ENCODE assay signal across 1 cellular context in the genomic region with DNA sequence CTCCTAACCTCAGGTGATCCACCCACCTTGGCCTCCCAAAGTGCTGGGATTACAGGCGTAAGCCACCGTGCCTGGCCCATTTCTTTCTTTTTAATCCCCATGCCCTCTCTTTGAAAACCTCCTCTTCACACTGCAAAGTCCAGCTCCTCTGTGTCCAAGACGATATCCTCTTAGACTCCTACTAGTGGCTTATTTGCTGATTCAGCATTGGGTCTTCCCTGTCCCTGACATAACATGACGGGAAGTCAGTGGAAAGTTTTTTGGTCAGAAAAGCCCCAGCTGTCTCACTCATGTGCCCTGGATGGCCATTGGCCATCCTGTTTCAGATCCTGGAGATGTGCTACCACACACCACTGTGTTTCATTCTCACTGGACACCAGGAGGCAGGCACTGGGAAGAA.
TF ChIP-seq lines count a peak whose summit lies in the region.

No MANE protein-coding gene starts in this region.

TF ChIP-seq in HepG2, 621 proteins besides CTCF, POLR2A, EP300 and RAD21 (continued from another document):
- TF ChIP-seq ZNF331 (CRISPR knock-in tag; IDR thresholded peaks at IDR 0.05) (no peak), ZNF577 (CRISPR knock-in tag; IDR thresholded peaks at IDR 0.05; ENCODE audit: borderline replicate concordance, low read depth) (no peak), FOSL1 (CRISPR knock-in tag; IDR thresholded peaks at IDR 0.05; ENCODE audit: borderline replicate concordance) (no peak), ZNF383 (CRISPR knock-in tag; IDR thresholded peaks at IDR 0.05; ENCODE audit: borderline replicate concordance) (no peak)
- TF ChIP-seq, protein P1, sequence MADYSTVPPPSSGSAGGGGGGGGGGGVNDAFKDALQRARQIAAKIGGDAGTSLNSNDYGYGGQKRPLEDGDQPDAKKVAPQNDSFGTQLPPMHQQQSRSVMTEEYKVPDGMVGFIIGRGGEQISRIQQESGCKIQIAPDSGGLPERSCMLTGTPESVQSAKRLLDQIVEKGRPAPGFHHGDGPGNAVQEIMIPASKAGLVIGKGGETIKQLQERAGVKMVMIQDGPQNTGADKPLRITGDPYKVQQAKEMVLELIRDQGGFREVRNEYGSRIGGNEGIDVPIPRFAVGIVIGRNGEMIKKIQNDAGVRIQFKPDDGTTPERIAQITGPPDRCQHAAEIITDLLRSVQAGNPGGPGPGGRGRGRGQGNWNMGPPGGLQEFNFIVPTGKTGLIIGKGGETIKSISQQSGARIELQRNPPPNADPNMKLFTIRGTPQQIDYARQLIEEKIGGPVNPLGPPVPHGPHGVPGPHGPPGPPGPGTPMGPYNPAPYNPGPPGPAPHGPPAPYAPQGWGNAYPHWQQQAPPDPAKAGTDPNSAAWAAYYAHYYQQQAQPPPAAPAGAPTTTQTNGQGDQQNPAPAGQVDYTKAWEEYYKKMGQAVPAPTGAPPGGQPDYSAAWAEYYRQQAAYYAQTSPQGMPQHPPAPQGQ (CRISPR knock-in tag; IDR thresholded peaks at IDR 0.05; ENCODE audit: borderline replicate concordance), result no peak
- TF ChIP-seq, protein P2, sequence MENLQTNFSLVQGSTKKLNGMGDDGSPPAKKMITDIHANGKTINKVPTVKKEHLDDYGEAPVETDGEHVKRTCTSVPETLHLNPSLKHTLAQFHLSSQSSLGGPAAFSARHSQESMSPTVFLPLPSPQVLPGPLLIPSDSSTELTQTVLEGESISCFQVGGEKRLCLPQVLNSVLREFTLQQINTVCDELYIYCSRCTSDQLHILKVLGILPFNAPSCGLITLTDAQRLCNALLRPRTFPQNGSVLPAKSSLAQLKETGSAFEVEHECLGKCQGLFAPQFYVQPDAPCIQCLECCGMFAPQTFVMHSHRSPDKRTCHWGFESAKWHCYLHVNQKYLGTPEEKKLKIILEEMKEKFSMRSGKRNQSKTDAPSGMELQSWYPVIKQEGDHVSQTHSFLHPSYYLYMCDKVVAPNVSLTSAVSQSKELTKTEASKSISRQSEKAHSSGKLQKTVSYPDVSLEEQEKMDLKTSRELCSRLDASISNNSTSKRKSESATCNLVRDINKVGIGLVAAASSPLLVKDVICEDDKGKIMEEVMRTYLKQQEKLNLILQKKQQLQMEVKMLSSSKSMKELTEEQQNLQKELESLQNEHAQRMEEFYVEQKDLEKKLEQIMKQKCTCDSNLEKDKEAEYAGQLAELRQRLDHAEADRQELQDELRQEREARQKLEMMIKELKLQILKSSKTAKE (CRISPR knock-in tag; IDR thresholded peaks at IDR 0.05; ENCODE audit: borderline replicate concordance), result no peak
